In genomic region chr4:105709081-105709450, GRCh38 we compare ENCODE assay signal across 8 cellular contexts. TPM values are rescaled to one million over a fixed set of nuclear protein-coding genes. Genes with fewer than 3 reads are reported as not detected.
DNase-seq lines count a peak whose midpoint lies in the region; TF ChIP-seq lines count a peak whose summit lies in the region.

No MANE protein-coding gene starts in this region.

- H3K18ac ChIP-seq in H9 (ENCODE audit: insufficient read length, low read depth, low read length): peak overlapping the region; percentile 96

- no peaks in the 10 kb centered on the region for H3K9me3 Mint-ChIP-seq in activated naive CD4-positive, alpha-beta T cell treated with anti-CD3 and anti-CD28 coated beads, Interleukin-2, amount 50 U/mL, for 24 hours
- no peaks in the 10 kb centered on the region; a peak in 1 of 5 replicates for H3K9me3 Mint-ChIP-seq in H9

- peak overlapping the region; percentile 9 for H3K27ac ChIP-seq in H9 (ENCODE audit: insufficient read length, low read depth, low read length)
- H3K27ac ChIP-seq in adrenal gland: peak overlapping the region; percentile 25 to 93 (median 82)
- peak overlapping the region; percentile 67 for H3K27ac ChIP-seq in iPS-18a (ENCODE audit: low read length)
- peak overlapping the region; percentile 65 to 91 (median 86) for H3K27ac ChIP-seq in spleen

- no peak overlapping the region for H2BK12ac ChIP-seq in H9 (ENCODE audit: insufficient read length, low read depth, low read length)

- no peak for DNase-seq in activated naive CD4-positive, alpha-beta T cell treated with anti-CD3 and anti-CD28 coated beads, Interleukin-2, amount 50 U/mL, for 16 hours
- no peak for DNase-seq in H9
- DNase-seq in Kasumi-1 (lab: John Stamatoyannopoulos, UW): peak; percentile 32 to 50
- DNase-seq in adrenal gland: peak in 3 of 7 donors; percentile 16 to 24 (median 18)
- DNase-seq in spleen: no peak
- DNase-seq in NCI-H2196 treated with DMSO at 0.1 percent for 48 hours (lab: John Stamatoyannopoulos, UW; ENCODE audit: unreplicated experiment): no peak

- H3K27ac Mint-ChIP-seq in activated naive CD4-positive, alpha-beta T cell treated with anti-CD3 and anti-CD28 coated beads, Interleukin-2, amount 50 U/mL, for 24 hours: peak overlapping the region; percentile 86
- peak overlapping the region; percentile 59 to 98 (median 95); a peak in 6 of 7 replicates for H3K27ac Mint-ChIP-seq in H9

- no peak overlapping the region for H3K56ac ChIP-seq in H9 (ENCODE audit: insufficient read length, low read depth, low read length)

- no peaks in the 10 kb centered on the region for H4K20me1 ChIP-seq in H9 (ENCODE audit: control insufficient read depth, insufficient read depth, insufficient read length)

- H3K36me3 Mint-ChIP-seq in activated naive CD4-positive, alpha-beta T cell treated with anti-CD3 and anti-CD28 coated beads, Interleukin-2, amount 50 U/mL, for 24 hours: no peaks in the 10 kb centered on the region
- H3K36me3 Mint-ChIP-seq in H9 (ENCODE audit: insufficient read depth in 1 of 3, low read depth in 3 of 3): peaks cover 0 to 1% (median 0%) of the 10 kb centered on the region in 3 experiments; a peak in 2 of 7 replicates

- no peak overlapping the region; the same call in 1 of the 2 replicates for H3K4ac ChIP-seq in H9 (ENCODE audit: low read depth, low read length)

- peaks cover 31% of the 10 kb centered on the region for H3K4me1 Mint-ChIP-seq in activated naive CD4-positive, alpha-beta T cell treated with anti-CD3 and anti-CD28 coated beads, Interleukin-2, amount 50 U/mL, for 24 hours
- peaks cover 10% of the 10 kb centered on the region in 2 experiments for H3K4me1 Mint-ChIP-seq in H9

- no peak overlapping the region for H2AK5ac ChIP-seq in H9 (ENCODE audit: insufficient read length, low read length)

- TF ChIP-seq CTCF in H9 (conservative IDR thresholded peaks at IDR 0.05) (no peak), adrenal gland (IDR thresholded peaks at IDR 0.05) (no peak), spleen (IDR thresholded peaks at IDR 0.05 in 8 of 11, conservative IDR thresholded peaks at IDR 0.05 in 3 of 11) (no peak)

- no peak overlapping the region for H3K23ac ChIP-seq in H9 (ENCODE audit: insufficient read length, low read depth, low read length)

- H3K4me1 ChIP-seq in H9 (ENCODE audit: insufficient read depth, low read length): no peaks in the 10 kb centered on the region
- H3K4me1 ChIP-seq in adrenal gland (replicated peaks in 1 of 2): peaks cover 7 to 22% of the 10 kb centered on the region in 2 donors
- peaks cover 13% of the 10 kb centered on the region for H3K4me1 ChIP-seq in iPS-18a (ENCODE audit: control insufficient read depth, low read depth, low read length)
- H3K4me1 ChIP-seq in spleen: peaks cover 9 to 67% (median 29%) of the 10 kb centered on the region in 6 donors

- no peak overlapping the region for H4K91ac ChIP-seq in H9 (ENCODE audit: insufficient read length, low read depth, low read length)

- no peaks in the 10 kb centered on the region for H3K79me1 ChIP-seq in H9 (ENCODE audit: insufficient read depth, low read depth, low read length, poor library complexity, severe bottlenecking)

- H3K9ac ChIP-seq in H9 (ENCODE audit: extremely low read depth, insufficient read length, low read length): peak overlapping the region; percentile 90
- peak overlapping the region; percentile 84 for H3K9ac ChIP-seq in iPS-18a (ENCODE audit: low read length)

- no peak overlapping the region for H2BK15ac ChIP-seq in H9 (ENCODE audit: low read depth, low read length)

- peak overlapping the region; percentile 99 for H3K4me3 Mint-ChIP-seq in activated naive CD4-positive, alpha-beta T cell treated with anti-CD3 and anti-CD28 coated beads, Interleukin-2, amount 50 U/mL, for 24 hours
- peak overlapping the region; percentile 97 for H3K4me3 Mint-ChIP-seq in H9

- H2AFZ ChIP-seq in H9 (ENCODE audit: low read length): peak overlapping the region; percentile 62

- H4K5ac ChIP-seq in H9 (ENCODE audit: insufficient read length, low read depth, low read length): no peak overlapping the region

- no peak overlapping the region for H2BK20ac ChIP-seq in H9 (ENCODE audit: low read depth, low read length, poor library complexity, severe bottlenecking)

- peak overlapping the region; percentile 96; the same call in 1 of the 2 replicates for H3K14ac ChIP-seq in H9 (ENCODE audit: insufficient read depth, low read length)

- no peak overlapping the region for H4K8ac ChIP-seq in H9 (replicated peaks; ENCODE audit: insufficient read length, low read depth, low read length)

- intact Hi-C loops in adrenal gland (cut with DNase I): no loop called here
- intact Hi-C loops in spleen (cut with DNase I; ENCODE audit: low total_unique reads): loop anchor here (10.0 kb wide), 1 partner anchor 564 kb away; the partner anchor contains the start of gene TET2

- H3K4me3 ChIP-seq in adrenal gland (peak overlapping the region; percentile 48 to 97 (median 82)), iPS-18a (ENCODE audit: low read length) (peak overlapping the region; percentile 88), spleen (peak overlapping the region; percentile 59 to 94 (median 88))

- H3K27me3 Mint-ChIP-seq in activated naive CD4-positive, alpha-beta T cell treated with anti-CD3 and anti-CD28 coated beads, Interleukin-2, amount 50 U/mL, for 24 hours: no peaks in the 10 kb centered on the region
- no peaks in the 10 kb centered on the region for H3K27me3 Mint-ChIP-seq in H9 (ENCODE audit: low read depth)

- no peaks in the 10 kb centered on the region for H3K9me3 ChIP-seq in H9 (ENCODE audit: control insufficient read depth, low read depth, low read length)
- H3K9me3 ChIP-seq in adrenal gland (replicated peaks in 1 of 3): no peaks in the 10 kb centered on the region
- no peaks in the 10 kb centered on the region for H3K9me3 ChIP-seq in iPS-18a (ENCODE audit: control insufficient read depth, low read depth, low read length)
- H3K9me3 ChIP-seq in spleen: no peaks in the 10 kb centered on the region

- H3K27me3 ChIP-seq in H9 (ENCODE audit: insufficient read depth, low read length): no peaks in the 10 kb centered on the region
- no peaks in the 10 kb centered on the region for H3K27me3 ChIP-seq in adrenal gland
- no peaks in the 10 kb centered on the region for H3K27me3 ChIP-seq in iPS-18a (ENCODE audit: control insufficient read depth, insufficient read depth, low read length)
- H3K27me3 ChIP-seq in spleen (replicated peaks in 1 of 7): no peaks in the 10 kb centered on the region

- no CpG with 5 or more reads among the region's 11 CpGs for WGBS in H9 (ENCODE audit: extremely low coverage, insufficient read length, low lambda C conversion rate)
- 0% methylated on average over 8 to 11 of the region's 11 CpGs for WGBS in adrenal gland, 4 donors
- WGBS in spleen, 5 donors: 0 to 1% (median 0%) methylated on average over 6 to 11 of the region's 11 CpGs

- no peak overlapping the region for H3T11ph ChIP-seq in H9 (ENCODE audit: low read length)

- H2BK120ac ChIP-seq in H9 (ENCODE audit: low read depth, low read length, poor library complexity, severe bottlenecking): no peak overlapping the region

- TF ChIP-seq POLR2A in adrenal gland (IDR thresholded peaks at IDR 0.05) (no peak), spleen (IDR thresholded peaks at IDR 0.05) (no peak)

- no peak overlapping the region for H2BK5ac ChIP-seq in H9 (ENCODE audit: insufficient read length, low read length)

- H3K23me2 ChIP-seq in H9 (ENCODE audit: insufficient read length, low read depth, low read length, poor library complexity, severe bottlenecking): peaks cover 7% of the 10 kb centered on the region

- no peaks in the 10 kb centered on the region for H3K36me3 ChIP-seq in adrenal gland (replicated peaks in 1 of 2)
- H3K36me3 ChIP-seq in iPS-18a (ENCODE audit: control insufficient read depth, low read depth, low read length): no peaks in the 10 kb centered on the region
- peaks cover 0 to 3% (median 0%) of the 10 kb centered on the region in 6 donors for H3K36me3 ChIP-seq in spleen

- peak overlapping the region; percentile 94 for H3K4me2 ChIP-seq in H9 (ENCODE audit: insufficient read depth, insufficient read length, low read length)

- H3K79me2 ChIP-seq in H9 (ENCODE audit: insufficient read depth, low read length): no peaks in the 10 kb centered on the region; the same call in 1 of the 2 replicates

RNA-seq across cellular contexts. Expression of gene GSTCD, which starts 0.5 kb away (rescaled TPM):
- 16.2 and 17.9 TPM in 2 replicates for total RNA-seq in H9 (2021)
- total RNA-seq in adrenal gland: 10 to 100 TPM in 2 of 8 donors, 1 to 10 TPM in 6; 5.3 to 10.7 (median 7.5) TPM
- 1 to 10 TPM in 1 of 3 donors, under 1 TPM in 2; 0.88 to 4.3 (median 0.97) TPM for polyA plus RNA-seq in adrenal gland
- 10 to 100 TPM in 3 of 7 donors, 1 to 10 TPM in 4; 8.4 to 14.6 (median 9.8) TPM for total RNA-seq in spleen
- polyA plus RNA-seq in spleen: 1 to 10 TPM; 1.8 to 3.4 (median 2.1) TPM

RNA-seq across cellular contexts. Expression of gene INTS12, which starts 0.6 kb away (rescaled TPM):
- total RNA-seq in H9 (2021): 14.5 and 15.6 TPM in 2 replicates
- 10 to 100 TPM in 7 of 8 donors, 1 to 10 TPM in 1; 4.3 to 27.0 (median 16.5) TPM for total RNA-seq in adrenal gland
- 10 to 100 TPM; 11.3 to 30.8 (median 11.3) TPM for polyA plus RNA-seq in adrenal gland
- total RNA-seq in spleen: 10 to 100 TPM; 13.7 to 37.3 (median 20.9) TPM
- polyA plus RNA-seq in spleen: 10 to 100 TPM; 10.1 to 15.0 (median 13.5) TPM

Comparison
In these comparisons a context has a peak if more than half of its experiments do, and no peak if none do; other contexts are left out.
1. DNase-seq: peak in Kasumi-1 (2 of 2); none in activated naive CD4-positive, alpha-beta T cell treated with anti-CD3 and anti-CD28 coated beads, Interleukin-2, amount 50 U/mL, for 16 hours (single experiment), H9 (single experiment), spleen (single experiment) and NCI-H2196 treated with DMSO at 0.1 percent for 48 hours (single experiment).
2. H3K27ac ChIP-seq: peak in every context shown above with its lines; median percentile 86 in spleen; 82 in adrenal gland; 67 in iPS-18a; 9 in H9.
3. Peak in every context shown above with its lines, with median percentiles within 50 percentile points of each other: H3K4me3 ChIP-seq.